Comparison of ENCODE assay signal across 10 cellular contexts in the genomic region with DNA sequence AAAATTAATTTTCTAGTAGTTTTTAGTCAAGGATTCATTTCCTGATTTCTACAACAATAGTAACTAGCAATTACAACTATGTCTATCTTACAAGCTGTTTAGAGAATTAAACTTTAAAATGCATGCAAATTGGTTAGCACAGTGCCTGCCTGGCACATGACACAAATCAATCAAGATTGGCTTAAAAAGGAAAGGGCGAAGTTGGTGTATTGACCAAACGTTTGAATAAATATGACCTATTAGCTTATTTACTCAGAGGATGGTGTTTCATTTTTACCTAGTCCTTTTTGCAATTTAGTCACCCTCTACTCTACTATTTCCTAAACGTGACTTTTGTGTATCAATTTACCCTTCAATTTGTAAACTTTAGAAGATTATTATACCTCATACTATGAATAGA.
"Had no signal": no experiment of that assay in that cellular context is flagged by ENCODE, and none has a peak within 500 bp of the region (broad histone marks: within the 10 kb centered on the region; RNA-seq: fewer than 3 reads in every experiment).

No MANE protein-coding gene starts in this region.

- H3K27ac Mint-ChIP-seq: HFFc6 had no signal

- H3K9me3 ChIP-seq: HAP-1 had no signal

- H3K9ac ChIP-seq: GM23248 had no signal

- H3K4me3 Mint-ChIP-seq: HFFc6 had no signal

- ATAC-seq: HCT116, K562 had no signal

- DNase-seq: GM23248, GOT3, H7, HFFc6, IMR-90, KG1 had no signal

- H3K36me3 ChIP-seq: HAP-1 had no signal

- H3K4me1 ChIP-seq: HAP-1 had no signal

- H3K9me3 Mint-ChIP-seq: HFFc6 had no signal

- H3K4me3 ChIP-seq: GM23248, HAP-1, K562 had no signal

- H3K27ac ChIP-seq: GM23248, HL-60 had no signal
